Comparison of ENCODE assay signal across 13 cellular contexts in genomic region chr1:211415700-211416099, GRCh38.
DNase-seq lines count a peak whose midpoint lies in the region; TF ChIP-seq lines count a peak whose summit lies in the region.
"Had no signal": no experiment of that assay in that cellular context is flagged by ENCODE, and none has a peak within 500 bp of the region (broad histone marks: within the 10 kb centered on the region; RNA-seq: fewer than 3 reads in every experiment).

No MANE protein-coding gene starts in this region.

- H3K4me2 ChIP-seq in skeletal muscle satellite cell (ENCODE audit: low read length), result peak overlapping the region; percentile 79

- H3K4me1 ChIP-seq in SJCRH30, result peaks cover 15% of the 10 kb centered on the region
- H3K4me1 ChIP-seq in skeletal muscle satellite cell (ENCODE audit: control insufficient read depth, insufficient read depth, low read length), result peaks cover 14% of the 10 kb centered on the region

- H3K27me3 Mint-ChIP-seq in activated CD4-positive, alpha-beta T cell treated with anti-CD3 and anti-CD28 coated beads, Interleukin-2, amount 10 ng/mL, durations not matched to agents 24 days and 14 days, result peaks cover 9% of the 10 kb centered on the region

- DNase-seq in activated CD4-positive, alpha-beta T cell treated with anti-CD3 and anti-CD28 coated beads, Interleukin-2, amount 10 ng/mL, durations not matched to agents 24 days and 14 days, result no peak
- DNase-seq in activated CD4-positive, alpha-beta T cell treated with anti-CD3 and anti-CD28 coated beads for 1 hour, result no peak
- DNase-seq in SJCRH30 (no peak), epithelial cell of proximal tubule (ENCODE audit: low read depth) (no peak), NCI-H1105 treated with DMSO at 0.1 percent for 48 hours (lab: John Stamatoyannopoulos, UW) (no peak), kidney tubule cell (ENCODE audit: low spot score) (no peak), mucosa of gallbladder (ENCODE audit: low spot score) (no peak)
- DNase-seq: esophagus squamous epithelium, NCI-H1694 had no signal

- H3K27ac ChIP-seq in SJCRH30, result no peak overlapping the region

- peak overlapping the region; percentile 69 for H3K9ac ChIP-seq in skeletal muscle satellite cell (ENCODE audit: low read depth, low read length)

- intact Hi-C loops in activated CD4-positive, alpha-beta T cell treated with anti-CD3 and anti-CD28 coated beads, Interleukin-2, amount 10 ng/mL, durations not matched to agents 24 days and 14 days (cut with micrococcal nuclease), result loop anchor here (2.0 kb wide), 2 partner anchors 33 to 93 kb away; no protein-coding TSS in a partner anchor

- H3K4me1 Mint-ChIP-seq in activated CD4-positive, alpha-beta T cell treated with anti-CD3 and anti-CD28 coated beads, Interleukin-2, amount 10 ng/mL, durations not matched to agents 24 days and 14 days, result peaks cover 19% of the 10 kb centered on the region

- peak overlapping the region; percentile 67 for H3K4me3 Mint-ChIP-seq in activated CD4-positive, alpha-beta T cell treated with anti-CD3 and anti-CD28 coated beads, Interleukin-2, amount 10 ng/mL, durations not matched to agents 24 days and 14 days

- H3K4me3 ChIP-seq in SJCRH30 (peak overlapping the region; percentile 34), epithelial cell of proximal tubule (ENCODE audit: low read depth, low read length) (peak overlapping the region; percentile 37), skeletal muscle satellite cell (ENCODE audit: low read length) (peak overlapping the region; percentile 65)
- H3K4me3 ChIP-seq: GM12878, lung had no signal

- no peak for TF ChIP-seq CTCF in epithelial cell of proximal tubule (conservative IDR thresholded peaks at IDR 0.05; ENCODE audit: low read depth, low read length)

- H3K27me3 ChIP-seq in SJCRH30 (no peaks in the 10 kb centered on the region), skeletal muscle satellite cell (ENCODE audit: control insufficient read depth, insufficient read depth, low read length) (no peaks in the 10 kb centered on the region)
- H3K27me3 ChIP-seq: esophagus squamous epithelium, upper lobe of left lung had no signal

- H3K36me3 ChIP-seq in SJCRH30, result no peaks in the 10 kb centered on the region
- H3K36me3 ChIP-seq in skeletal muscle satellite cell (ENCODE audit: insufficient read depth, low read length), result no peaks in the 10 kb centered on the region
- H3K36me3 ChIP-seq: esophagus squamous epithelium, upper lobe of left lung had no signal

- H3K27ac Mint-ChIP-seq in activated CD4-positive, alpha-beta T cell treated with anti-CD3 and anti-CD28 coated beads, Interleukin-2, amount 10 ng/mL, durations not matched to agents 24 days and 14 days, result peak overlapping the region; percentile 62

- H3K36me3 Mint-ChIP-seq in activated CD4-positive, alpha-beta T cell treated with anti-CD3 and anti-CD28 coated beads, Interleukin-2, amount 10 ng/mL, durations not matched to agents 24 days and 14 days (ENCODE audit: low read depth), result peaks cover 5% of the 10 kb centered on the region

- H3K9me3 ChIP-seq in SJCRH30 (replicated peaks) (no peaks in the 10 kb centered on the region; the same call in 1 of the 2 replicates), skeletal muscle satellite cell (replicated peaks; ENCODE audit: low read length) (no peaks in the 10 kb centered on the region)
- H3K9me3 ChIP-seq: esophagus squamous epithelium, upper lobe of left lung had no signal

- H3K9me3 Mint-ChIP-seq in activated CD4-positive, alpha-beta T cell treated with anti-CD3 and anti-CD28 coated beads, Interleukin-2, amount 10 ng/mL, durations not matched to agents 24 days and 14 days, result peaks cover 12% of the 10 kb centered on the region
